In the genomic region with DNA sequence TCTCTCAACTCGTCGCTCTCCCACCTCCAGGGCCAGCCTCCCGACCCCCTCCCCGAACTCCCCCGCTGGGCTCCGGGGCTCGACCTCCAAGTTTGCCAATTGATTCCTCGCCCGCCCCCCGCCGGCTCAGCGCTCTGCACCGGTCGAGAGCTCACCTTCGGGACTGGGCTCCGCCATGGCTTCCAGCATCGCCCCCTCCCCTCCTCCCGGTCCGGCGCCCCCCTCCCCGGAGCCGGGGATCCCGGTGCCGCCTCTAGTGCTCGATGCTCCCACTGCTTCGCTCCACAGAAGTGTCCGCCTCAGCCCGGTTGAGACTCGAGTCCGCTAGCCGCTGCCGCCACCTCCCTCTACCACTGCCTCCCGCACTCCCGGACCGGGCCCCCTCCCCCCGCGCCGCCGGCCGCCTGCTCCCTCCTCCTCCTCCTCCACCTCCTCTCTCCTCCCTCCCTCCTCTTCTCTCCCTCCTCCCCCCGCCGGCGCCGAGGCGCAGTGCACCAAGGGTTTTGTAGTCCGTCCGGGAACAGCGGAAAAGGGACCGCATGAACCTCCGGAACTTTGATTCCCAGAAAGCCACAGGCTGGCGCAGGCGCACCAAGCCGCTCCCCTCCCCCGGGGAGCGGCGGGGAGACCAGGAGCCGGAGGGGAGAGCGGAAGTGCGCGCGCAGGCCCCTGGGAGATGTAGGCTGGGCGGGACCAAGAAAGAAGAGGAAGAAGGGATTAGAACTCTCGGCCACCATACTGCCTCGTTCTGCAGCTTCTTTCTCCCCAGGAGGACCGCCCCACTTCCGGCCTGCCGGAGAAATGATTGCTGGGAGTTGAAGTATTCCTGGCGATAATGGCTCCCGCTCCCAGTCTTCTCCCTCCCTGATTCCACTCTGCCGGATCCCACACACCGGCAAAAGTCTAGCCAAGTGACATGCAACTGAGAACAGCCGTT, we compare ENCODE assay signal across 1 cellular context.
TF ChIP-seq lines count a peak whose summit lies in the region.

PHF23 (minus strand) TSS at position 367 of the 937 bp plus-strand sequence; CDS start at position 189, 178 bp downstream.

TF ChIP-seq in H1, 55 proteins besides CTCF, POLR2A, EP300 and RAD21:
- TF ChIP-seq FOSL1 (IDR thresholded peaks at IDR 0.05; ENCODE audit: insufficient read depth, low read depth, low read length): no peak
- TF ChIP-seq JUND (IDR thresholded peaks at IDR 0.05; ENCODE audit: low read length): no peak
- TF ChIP-seq CHD2 (IDR thresholded peaks at IDR 0.05; ENCODE audit: low read length): no peak; the same call in 1 of the 2 replicates
- TF ChIP-seq TAF7 (optimal IDR thresholded peaks at IDR 0.05; ENCODE audit: borderline replicate concordance, low read depth, low read length): peak; percentile 24
- no peak for TF ChIP-seq CHD1 (IDR thresholded peaks at IDR 0.05; ENCODE audit: low read depth, low read length)
- TF ChIP-seq GABPA (IDR thresholded peaks at IDR 0.05; ENCODE audit: borderline replicate concordance, insufficient read depth, low read length): peak; percentile 93
- peak; percentile 83 for TF ChIP-seq ASH2L (IDR thresholded peaks at IDR 0.05; ENCODE audit: low read length)
- TF ChIP-seq SAP30 (IDR thresholded peaks at IDR 0.05; ENCODE audit: insufficient read depth, insufficient replicate concordance, low read length): no peak
- peak; percentile 35; the same call in 1 of the 2 replicates for TF ChIP-seq KDM1A (IDR thresholded peaks at IDR 0.05; ENCODE audit: borderline replicate concordance, low read length)
- TF ChIP-seq SP1 (IDR thresholded peaks at IDR 0.05; ENCODE audit: low read depth, low read length): peak; percentile 70
- no peak for TF ChIP-seq BACH1 (IDR thresholded peaks at IDR 0.05; ENCODE audit: low read length)
- peak; percentile 59 to 74; a peak in 2 of 4 replicates for TF ChIP-seq SIN3A (conservative IDR thresholded peaks at IDR 0.05 in 1 of 2, IDR thresholded peaks at IDR 0.05 in 1 of 2; ENCODE audit: low read depth in 1 of 2, low read length in 2 of 2)
- peak; percentile 91 for TF ChIP-seq YY1 (IDR thresholded peaks at IDR 0.05; ENCODE audit: low read depth, low read length)
- TF ChIP-seq TCF12 (IDR thresholded peaks at IDR 0.05; ENCODE audit: low read depth, low read length): no peak
- peak; percentile 79; the same call in 1 of the 2 replicates for TF ChIP-seq SP4 (IDR thresholded peaks at IDR 0.05; ENCODE audit: low read length)
- no peak for TF ChIP-seq SIRT6 (IDR thresholded peaks at IDR 0.05; ENCODE audit: low read length)
- TF ChIP-seq, protein P1, sequence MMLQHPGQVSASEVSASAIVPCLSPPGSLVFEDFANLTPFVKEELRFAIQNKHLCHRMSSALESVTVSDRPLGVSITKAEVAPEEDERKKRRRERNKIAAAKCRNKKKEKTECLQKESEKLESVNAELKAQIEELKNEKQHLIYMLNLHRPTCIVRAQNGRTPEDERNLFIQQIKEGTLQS (IDR thresholded peaks at IDR 0.05; ENCODE audit: insufficient read depth, low read depth, low read length): 0 out of 2 replicates have a peak, but pooled peaks have one; percentile 24
- no peak; the same call in 1 of the 2 replicates for TF ChIP-seq MAX (IDR thresholded peaks at IDR 0.05)
- TF ChIP-seq SIX5 (IDR thresholded peaks at IDR 0.05; ENCODE audit: low read depth, low read length): peak; percentile 83
- no peak for TF ChIP-seq SUZ12 (IDR thresholded peaks at IDR 0.05; ENCODE audit: low read length)
- no peak for TF ChIP-seq KDM4A (IDR thresholded peaks at IDR 0.05; ENCODE audit: low read depth, low read length, severe bottlenecking)
- no peak for TF ChIP-seq CBX5 (IDR thresholded peaks at IDR 0.05; ENCODE audit: low read depth, low read length)
- peak; percentile 58; the same call in 1 of the 2 replicates for TF ChIP-seq CREB1 (IDR thresholded peaks at IDR 0.05)
- TF ChIP-seq EGR1 (IDR thresholded peaks at IDR 0.05; ENCODE audit: borderline replicate concordance, low read depth, low read length): peak; percentile 81
- 0 out of 2 replicates have a peak, but pooled peaks have one; percentile 10 for TF ChIP-seq PHF8 (conservative IDR thresholded peaks at IDR 0.05; ENCODE audit: low read depth, low read length)
- TF ChIP-seq, protein P2, sequence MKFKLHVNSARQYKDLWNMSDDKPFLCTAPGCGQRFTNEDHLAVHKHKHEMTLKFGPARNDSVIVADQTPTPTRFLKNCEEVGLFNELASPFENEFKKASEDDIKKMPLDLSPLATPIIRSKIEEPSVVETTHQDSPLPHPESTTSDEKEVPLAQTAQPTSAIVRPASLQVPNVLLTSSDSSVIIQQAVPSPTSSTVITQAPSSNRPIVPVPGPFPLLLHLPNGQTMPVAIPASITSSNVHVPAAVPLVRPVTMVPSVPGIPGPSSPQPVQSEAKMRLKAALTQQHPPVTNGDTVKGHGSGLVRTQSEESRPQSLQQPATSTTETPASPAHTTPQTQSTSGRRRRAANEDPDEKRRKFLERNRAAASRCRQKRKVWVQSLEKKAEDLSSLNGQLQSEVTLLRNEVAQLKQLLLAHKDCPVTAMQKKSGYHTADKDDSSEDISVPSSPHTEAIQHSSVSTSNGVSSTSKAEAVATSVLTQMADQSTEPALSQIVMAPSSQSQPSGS (IDR thresholded peaks at IDR 0.05; ENCODE audit: low read length): no peak
- peak; percentile 35; the same call in 1 of the 2 replicates for TF ChIP-seq TAF1 (IDR thresholded peaks at IDR 0.05; ENCODE audit: low read depth, low read length)
- TF ChIP-seq NRF1 (IDR thresholded peaks at IDR 0.05; ENCODE audit: low read depth, low read length): peak; percentile 97
- no peak for TF ChIP-seq E2F6 (IDR thresholded peaks at IDR 0.05)
- no peak for TF ChIP-seq POU5F1 (IDR thresholded peaks at IDR 0.05; ENCODE audit: low read depth, low read length)
- TF ChIP-seq RNF2 (IDR thresholded peaks at IDR 0.05; ENCODE audit: borderline replicate concordance, low read depth, low read length, missing control alignments, poor library complexity, severe bottlenecking): no peak
- no peak for TF ChIP-seq BRCA1 (IDR thresholded peaks at IDR 0.05; ENCODE audit: low read depth, low read length)
- no peak for TF ChIP-seq RXRA (IDR thresholded peaks at IDR 0.05; ENCODE audit: insufficient read depth, low read depth, low read length)
- peak; percentile 57 for TF ChIP-seq CTBP2 (IDR thresholded peaks at IDR 0.05; ENCODE audit: borderline replicate concordance, insufficient read depth, insufficient read length, low read length)
- no peak for TF ChIP-seq MAFK (IDR thresholded peaks at IDR 0.05; ENCODE audit: low read depth, low read length)
